In the genomic region with DNA sequence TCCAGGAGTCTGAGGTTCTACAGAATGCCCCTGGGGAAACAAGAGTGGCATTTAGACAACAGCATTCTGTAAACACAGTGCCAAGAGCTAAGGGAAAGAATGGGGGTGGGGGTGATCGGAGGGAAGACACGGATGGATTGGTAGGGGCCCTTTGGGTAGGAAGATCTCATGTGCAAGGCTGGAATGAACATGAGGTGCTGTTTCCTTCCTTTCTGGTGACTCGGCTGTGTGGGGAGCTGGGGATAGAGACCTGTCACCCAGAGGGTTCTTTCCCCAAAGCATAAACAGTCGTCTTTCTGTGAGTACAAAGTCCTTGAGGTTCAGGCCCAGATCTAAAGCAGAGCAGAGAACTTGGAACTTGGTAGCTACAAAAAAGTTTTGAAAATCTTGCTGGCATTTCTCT, we compare ENCODE assay signal across 10 cellular contexts. TPM values are rescaled to one million over a fixed set of nuclear protein-coding genes. Genes with fewer than 3 reads are reported as not detected.
DNase-seq lines count a peak whose midpoint lies in the region; ATAC-seq, FAIRE-seq and TF ChIP-seq lines count a peak whose summit lies in the region.
"Had no signal": no experiment of that assay in that cellular context is flagged by ENCODE, and none has a peak within 500 bp of the region (broad histone marks: within the 10 kb centered on the region; RNA-seq: fewer than 3 reads in every experiment).

No MANE protein-coding gene starts in this region.

- peaks cover 96% of the 10 kb centered on the region for H4K20me1 ChIP-seq in IMR-90 (ENCODE audit: insufficient read depth, low read length)

- H2AFZ ChIP-seq in IMR-90 (replicated peaks; ENCODE audit: low read length, poor library complexity) = no peak overlapping the region

- H3K4me3 ChIP-seq in IMR-90 (ENCODE audit: insufficient read depth, low read depth, low read length) (no peak overlapping the region), lower lobe of right lung (no peak overlapping the region), subcutaneous abdominal adipose tissue (ENCODE audit: low read depth in 1 of 5, low read length in 5 of 5) (peak overlapping the region in 2 of 5 donors; percentile 1 to 34)

- peak overlapping the region; percentile 76 for H2BK5ac ChIP-seq in IMR-90 (ENCODE audit: low read depth, low read length, poor library complexity, severe bottlenecking)

- no peak for TF ChIP-seq CTCF in IMR-90 (conservative IDR thresholded peaks at IDR 0.05; ENCODE audit: low read depth, low read length)
- TF ChIP-seq CTCF in lower lobe of right lung (IDR thresholded peaks at IDR 0.05) = no peak

- H4K91ac ChIP-seq in IMR-90 (ENCODE audit: insufficient read depth, low read depth, low read length) = peak overlapping the region; percentile 33; the same call in 1 of the 2 replicates

- H3K36me3 Mint-ChIP-seq in dendritic cell treated with granulocyte-macrophage colony-stimulating factor and Interleukin-4, amounts not matched to agents 40 ng/mL and 50 ng/mL, for 4 days (ENCODE audit: low read depth) = peaks cover 57% of the 10 kb centered on the region

- no peak for DNase-seq in IMR-90
- no peak for DNase-seq in lower lobe of right lung
- DNase-seq in GM12892 (ENCODE audit: insufficient read length) = no peak
- DNase-seq in foreskin melanocyte = no peak
- DNase-seq: Kasumi-1, T-cell had no signal

- peak overlapping the region; percentile 56 for H3K4ac ChIP-seq in IMR-90 (ENCODE audit: low read depth, low read length)

- peak overlapping the region; percentile 0; the same call in 1 of the 2 replicates for H3K4me2 ChIP-seq in IMR-90 (ENCODE audit: low read depth, low read length)

- H3K4me1 Mint-ChIP-seq in dendritic cell treated with granulocyte-macrophage colony-stimulating factor and Interleukin-4, amounts not matched to agents 40 ng/mL and 50 ng/mL, for 4 days (ENCODE audit: low read depth) = peaks cover 27% of the 10 kb centered on the region

- H2BK20ac ChIP-seq in IMR-90 (ENCODE audit: low read depth, low read length) = peak overlapping the region; percentile 40; the same call in 1 of the 2 replicates

- peak overlapping the region; percentile 17 to 51; a peak in 3 of 4 replicates for H4K8ac ChIP-seq in IMR-90 (ENCODE audit: low read depth in 2 of 2, low read length in 2 of 2)

- dilution Hi-C loops in IMR-90 (cut with HindIII; ENCODE audit: low sequenced_read_pairs, unreplicated experiment) = no loop called here

- intact Hi-C loops in IMR-90 (cut with micrococcal nuclease) (no loop called here), lower lobe of right lung (cut with DNase I) (no loop called here)
- intact Hi-C loops in dendritic cell treated with granulocyte-macrophage colony-stimulating factor and Interleukin-4, amounts not matched to agents 40 ng/mL and 50 ng/mL, for 4 days (cut with micrococcal nuclease) = no loop called here

- H3K9ac ChIP-seq in IMR-90 (ENCODE audit: low read depth, low read length) (peak overlapping the region; percentile 12; the same call in 1 of the 2 replicates), subcutaneous abdominal adipose tissue (ENCODE audit: low read length in 5 of 5) (peak overlapping the region in 3 of 5 donors; percentile 48 to 68 (median 51))

- H3K36me3 ChIP-seq in IMR-90 (ENCODE audit: control insufficient read depth, insufficient read depth, low read length) (peaks cover 36% of the 10 kb centered on the region), lower lobe of right lung (peaks cover 26% of the 10 kb centered on the region), subcutaneous abdominal adipose tissue (ENCODE audit: control insufficient read depth in 5 of 5, insufficient read depth in 5 of 5, low read length in 5 of 5) (peaks cover 15 to 26% (median 23%) of the 10 kb centered on the region in 5 donors)

- no peak for ATAC-seq in IMR-90 (ENCODE audit: low read depth)
- no peak for ATAC-seq in lower lobe of right lung
- ATAC-seq in GM19351 (IDR thresholded peaks at IDR 0.05; ENCODE audit: unreplicated experiment) = no peak
- no peak for ATAC-seq in GM21390 (IDR thresholded peaks at IDR 0.05; ENCODE audit: unreplicated experiment)
- ATAC-seq: T-cell had no signal

- peak overlapping the region; percentile 46 for H2AK9ac ChIP-seq in IMR-90 (replicated peaks; ENCODE audit: low read depth, low read length, poor library complexity)

- H3K14ac ChIP-seq in IMR-90 (replicated peaks; ENCODE audit: low read depth, low read length) = peak overlapping the region; percentile 81

- peak overlapping the region; percentile 53 for H3K18ac ChIP-seq in IMR-90 (ENCODE audit: low read depth, low read length)

- H2AK5ac ChIP-seq in IMR-90 (ENCODE audit: low read depth, low read length) = peak overlapping the region; percentile 57

- no peak for FAIRE-seq in GM12892 (lab: Jason Lieb, UNC)

- CTCF ChIA-PET in IMR-90 (lab: Yijun Ruan, JAX) = interaction anchor here (0.6 to 1.5 kb wide), 2 partner anchors 38 to 228 kb away, joined by 3 to 4 read pairs; no protein-coding TSS in a partner anchor

- peaks cover 6% of the 10 kb centered on the region for H3K27me3 Mint-ChIP-seq in dendritic cell treated with granulocyte-macrophage colony-stimulating factor and Interleukin-4, amounts not matched to agents 40 ng/mL and 50 ng/mL, for 4 days
- H3K27me3 Mint-ChIP-seq: T-cell had no signal

- no peaks in the 10 kb centered on the region for H3K9me3 Mint-ChIP-seq in dendritic cell treated with granulocyte-macrophage colony-stimulating factor and Interleukin-4, amounts not matched to agents 40 ng/mL and 50 ng/mL, for 4 days
- H3K9me3 Mint-ChIP-seq: T-cell had no signal

- H3K27ac ChIP-seq in IMR-90 (ENCODE audit: insufficient read depth, low read length) (peak overlapping the region; percentile 66), lower lobe of right lung (peak overlapping the region; percentile 92), subcutaneous abdominal adipose tissue (ENCODE audit: low read depth, low read length) (peak overlapping the region; percentile 87)

- POLR2A ChIA-PET in IMR-90 (lab: Charles Lee; ENCODE audit: unreplicated experiment) = interaction anchor here (0.5 to 0.7 kb wide), 3 partner anchors 24 to 99 kb away, joined by 3 to 4 read pairs (median 4); no protein-coding TSS in a partner anchor

- peaks cover 3 to 84% of the 10 kb centered on the region in 2 experiments for H3K79me1 ChIP-seq in IMR-90 (ENCODE audit: low read depth in 1 of 2, low read length in 2 of 2)

- peak overlapping the region; percentile 23; the same call in 1 of the 2 replicates for H4K5ac ChIP-seq in IMR-90 (ENCODE audit: low read depth, low read length)

- WGBS in IMR-90 (ENCODE audit: extremely low coverage in 2 of 2, insufficient read length in 1 of 2), 2 experiments = 60% methylated on average over 1 of the region's 4 CpGs; no CpG with 5 or more reads in 1 of the 2 experiments

- no peaks in the 10 kb centered on the region for H3K9me3 ChIP-seq in IMR-90 (ENCODE audit: control insufficient read depth, insufficient read depth, low read length)
- H3K9me3 ChIP-seq in lower lobe of right lung = no peaks in the 10 kb centered on the region
- H3K9me3 ChIP-seq in subcutaneous abdominal adipose tissue (ENCODE audit: control insufficient read depth in 5 of 5, low read length in 5 of 5) = no peaks in the 10 kb centered on the region

- TF ChIP-seq POLR2A in IMR-90 (IDR thresholded peaks at IDR 0.05; ENCODE audit: low read depth, low read length) (peak; percentile 64), GM12892 (IDR thresholded peaks at IDR 0.05; ENCODE audit: low read depth, low read length) (no peak)

- H3K4me1 ChIP-seq in IMR-90 (ENCODE audit: control insufficient read depth, insufficient read depth, low read length) (peaks cover 25% of the 10 kb centered on the region), lower lobe of right lung (peaks cover 89% of the 10 kb centered on the region), subcutaneous abdominal adipose tissue (ENCODE audit: control insufficient read depth in 5 of 5, insufficient read depth in 5 of 5, low read length in 5 of 5) (peaks cover 5 to 82% (median 63%) of the 10 kb centered on the region in 5 donors)

- peaks cover 11% of the 10 kb centered on the region for H3K9me1 ChIP-seq in IMR-90 (ENCODE audit: insufficient read depth, low read length)

- peak overlapping the region; percentile 35; the same call in 1 of the 2 replicates for H2BK120ac ChIP-seq in IMR-90 (ENCODE audit: low read depth, low read length)

- peak overlapping the region; percentile 71 for H3K23ac ChIP-seq in IMR-90 (ENCODE audit: low read depth, low read length)

- H3K27ac Mint-ChIP-seq in dendritic cell treated with granulocyte-macrophage colony-stimulating factor and Interleukin-4, amounts not matched to agents 40 ng/mL and 50 ng/mL, for 4 days = peak overlapping the region; percentile 52
- H3K27ac Mint-ChIP-seq: T-cell had no signal

- BruUV-seq in IMR-90 (replicated peaks; lab: Mats Ljungman, UMichigan) = no TSS peak

- no peak overlapping the region for H3K4me3 Mint-ChIP-seq in dendritic cell treated with granulocyte-macrophage colony-stimulating factor and Interleukin-4, amounts not matched to agents 40 ng/mL and 50 ng/mL, for 4 days
- H3K4me3 Mint-ChIP-seq: T-cell had no signal

- H2BK15ac ChIP-seq in IMR-90 (ENCODE audit: low read depth, low read length) = peak overlapping the region; percentile 27; the same call in 1 of the 3 replicates

- in situ Hi-C loops in IMR-90 (cut with MboI; ENCODE audit: low sequenced_read_pairs) = no loop called here

- H3K56ac ChIP-seq in IMR-90 (ENCODE audit: extremely low read depth, insufficient read depth, low read length) = no peak overlapping the region; the same call in 1 of the 2 replicates

- H3K27me3 ChIP-seq in IMR-90 (ENCODE audit: control insufficient read depth, insufficient read depth, low read length) (no peaks in the 10 kb centered on the region), lower lobe of right lung (ENCODE audit: low read depth) (no peaks in the 10 kb centered on the region), subcutaneous abdominal adipose tissue (ENCODE audit: control insufficient read depth in 5 of 5, insufficient read depth in 4 of 5, low read length in 5 of 5) (no peaks in the 10 kb centered on the region)

- TF ChIP-seq RAD21 in IMR-90 (IDR thresholded peaks at IDR 0.05; ENCODE audit: low read length) = no peak

TF ChIP-seq in IMR-90, 13 proteins besides CTCF, POLR2A, EP300 and RAD21 (continues in another document):
- TF ChIP-seq CEBPB (IDR thresholded peaks at IDR 0.05; ENCODE audit: low read depth, low read length) = no peak
- no peak for TF ChIP-seq FOS (IDR thresholded peaks at IDR 0.05; ENCODE audit: low read depth, low read length)
- 0 out of 2 replicates have a peak, but pooled peaks have one; percentile 7 for TF ChIP-seq SMC3 (IDR thresholded peaks at IDR 0.05; ENCODE audit: low read depth, low read length)

RNA-seq across cellular contexts. Expression of a gene that starts 11.7 kb away (rescaled TPM):
- 661 and 997 TPM in 2 replicates for total RNA-seq in IMR-90 (2012; rRNA removed)
- polyA plus RNA-seq in IMR-90 (2012; rRNA removed) = 1,566 and 1,623 TPM in 2 replicates
- polyA plus RNA-seq in IMR-90 (2012; cell fraction: cytosol; rRNA removed) = 700 and 932 TPM in 2 replicates
- polyA plus RNA-seq in IMR-90 (2012; cell fraction: nucleus; rRNA removed; ENCODE audit: low replicate concordance) = 972 and 2,415 TPM in 2 replicates
- total RNA-seq in lower lobe of right lung = 137 TPM
- 1.4 TPM for polyA plus RNA-seq in GM12892 (2012; ENCODE audit: missing spikeins)
